In the genomic region with DNA sequence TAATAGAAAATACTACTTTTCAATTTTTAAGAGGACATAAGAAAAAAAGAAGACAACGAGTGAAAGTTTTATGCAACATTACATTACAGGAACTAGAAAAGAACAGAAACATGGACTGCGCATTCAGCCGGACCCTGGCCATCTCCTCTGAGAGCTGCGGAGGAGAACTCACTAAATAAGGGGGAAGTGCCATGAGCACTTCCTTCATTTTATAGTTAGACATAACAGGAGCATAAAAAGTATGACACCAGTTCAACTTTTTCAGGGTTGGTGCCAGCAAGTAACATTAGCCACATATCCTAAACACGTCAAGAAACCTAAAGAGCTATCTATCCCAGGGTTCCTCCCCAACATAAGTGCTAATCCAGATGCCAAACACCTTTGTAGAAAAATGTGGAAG, we compare ENCODE assay signal across 11 cellular contexts.
DNase-seq lines count a peak whose midpoint lies in the region; ATAC-seq and TF ChIP-seq lines count a peak whose summit lies in the region.
"Had no signal": no experiment of that assay in that cellular context is flagged by ENCODE, and none has a peak within 500 bp of the region (broad histone marks: within the 10 kb centered on the region; RNA-seq: fewer than 3 reads in every experiment).

No MANE protein-coding gene starts in this region.

- peaks cover 29 to 53% (median 37%) of the 10 kb centered on the region in 4 donors for H3K4me1 Mint-ChIP-seq in CD4-positive, alpha-beta memory T cell
- H3K4me1 Mint-ChIP-seq in osteocyte (ENCODE audit: unreplicated experiment), result peaks cover 37% of the 10 kb centered on the region

- peaks cover 0 to 10% of the 10 kb centered on the region in 2 donors for H3K36me3 Mint-ChIP-seq in CD4-positive, alpha-beta memory T cell
- peaks cover 9% of the 10 kb centered on the region for H3K36me3 Mint-ChIP-seq in osteocyte (ENCODE audit: unreplicated experiment)

- no peaks in the 10 kb centered on the region for H4K20me1 ChIP-seq in OCI-LY1 (ENCODE audit: insufficient read depth, low read length)

- no peaks in the 10 kb centered on the region for H3K9me3 Mint-ChIP-seq in CD4-positive, alpha-beta memory T cell
- H3K9me3 Mint-ChIP-seq in osteocyte (ENCODE audit: unreplicated experiment), result no peaks in the 10 kb centered on the region

- TF ChIP-seq EP300 in ovary (IDR thresholded peaks at IDR 0.05), result no peak

- H3K27me3 Mint-ChIP-seq in CD4-positive, alpha-beta memory T cell, result no peaks in the 10 kb centered on the region
- no peaks in the 10 kb centered on the region for H3K27me3 Mint-ChIP-seq in osteocyte (ENCODE audit: unreplicated experiment)

- no peak overlapping the region for H2AFZ ChIP-seq in OCI-LY1 (ENCODE audit: low read length)

- H3K36me3 ChIP-seq in CD4-positive, alpha-beta memory T cell (ENCODE audit: insufficient read depth, low read length), result no peaks in the 10 kb centered on the region
- H3K36me3 ChIP-seq in OCI-LY1 (ENCODE audit: insufficient read depth, low read length) (peaks cover 6% of the 10 kb centered on the region; the same call in 1 of the 2 replicates), esophagus squamous epithelium (no peaks in the 10 kb centered on the region), ovary (no peaks in the 10 kb centered on the region)

- H3K27me3 ChIP-seq in CD4-positive, alpha-beta memory T cell (ENCODE audit: insufficient read depth, low read length), result no peaks in the 10 kb centered on the region
- no peaks in the 10 kb centered on the region for H3K27me3 ChIP-seq in OCI-LY1 (ENCODE audit: insufficient read depth, low read length)
- no peaks in the 10 kb centered on the region for H3K27me3 ChIP-seq in esophagus squamous epithelium
- H3K27me3 ChIP-seq in ovary, result no peaks in the 10 kb centered on the region

- TF ChIP-seq CTCF in OCI-LY1 (IDR thresholded peaks at IDR 0.05; ENCODE audit: low read length) (no peak), esophagus squamous epithelium (IDR thresholded peaks at IDR 0.05) (no peak), osteocyte (IDR thresholded peaks at IDR 0.05) (no peak), ovary (IDR thresholded peaks at IDR 0.05) (no peak)

- CTCF ChIA-PET in CD4-positive, alpha-beta memory T cell (lab: Charles Lee; ENCODE audit: partially characterized antibody), result interaction anchor here (1.1 to 3.6 kb wide), 3 partner anchors 17 to 74 kb away, joined by 3 to 12 read pairs (median 3); no protein-coding TSS in a partner anchor

- peak overlapping the region in 5 of 7 donors; percentile 37 to 98 (median 96) for H3K27ac Mint-ChIP-seq in CD4-positive, alpha-beta memory T cell
- peak overlapping the region; percentile 85 for H3K27ac Mint-ChIP-seq in osteocyte (ENCODE audit: unreplicated experiment)

- peaks cover 11% of the 10 kb centered on the region; the same call in 1 of the 2 replicates for H3F3A ChIP-seq in OCI-LY1 (ENCODE audit: insufficient read depth, low read length)

- peak in 1 of 4 donors; percentile 30 for TF ChIP-seq POLR2A in esophagus squamous epithelium (IDR thresholded peaks at IDR 0.05)
- no peak for TF ChIP-seq POLR2A in ovary (IDR thresholded peaks at IDR 0.05)
- TF ChIP-seq POLR2A in GM18505 (IDR thresholded peaks at IDR 0.05; ENCODE audit: borderline replicate concordance, extremely low read depth, insufficient read depth, insufficient read length), result no peak

- peaks cover 37% of the 10 kb centered on the region for H3K4me1 ChIP-seq in CD4-positive, alpha-beta memory T cell (ENCODE audit: insufficient read depth, low read length)
- H3K4me1 ChIP-seq in OCI-LY1 (ENCODE audit: insufficient read depth, low read length, severe bottlenecking) (peaks cover 96% of the 10 kb centered on the region), esophagus squamous epithelium (peaks cover 12 to 48% (median 26%) of the 10 kb centered on the region in 3 donors), ovary (ENCODE audit: insufficient read depth) (peaks cover 2% of the 10 kb centered on the region)

- WGBS in esophagus squamous epithelium, 2 donors, result 65 to 77% methylated on average over 5 of the region's 5 CpGs
- WGBS in ovary, 3 donors, result 63 to 88% (median 83%) methylated on average over 5 of the region's 5 CpGs

- peak overlapping the region; percentile 63 for H3K9ac ChIP-seq in OCI-LY1 (ENCODE audit: low read length)

- POLR2A ChIA-PET in CD4-positive, alpha-beta memory T cell (lab: Charles Lee; ENCODE audit: partially characterized antibody), result interaction anchor here (0.7 to 11.1 kb wide), 6 partner anchors 18 to 123 kb away, joined by 3 to 172 read pairs (median 10); partner anchors contain the start of gene SERTAD2

- DNase-seq in CD4-positive, alpha-beta memory T cell, result no peak
- no peak for DNase-seq in esophagus squamous epithelium (lab: John Stamatoyannopoulos, UW)
- no peak for DNase-seq in osteocyte (ENCODE audit: extremely low spot score, unreplicated experiment)
- DNase-seq in SHP77 (lab: John Stamatoyannopoulos, UW), result no peak
- DNase-seq in ovary, result no peak
- DNase-seq: HCEC 1CT; NCI-H2029 treated with DMSO at 0.1 percent for 48 hours; stimulated activated CD4-positive, alpha-beta T cell treated with anti-CD3 and anti-CD28 coated beads, Interleukin-4, amount 100 ng/mL, for 24 hours had no signal

- no peak overlapping the region for H3K4me3 ChIP-seq in CD4-positive, alpha-beta memory T cell (ENCODE audit: low read length in 2 of 2)
- H3K4me3 ChIP-seq in OCI-LY1 (ENCODE audit: low read depth, low read length, poor library complexity, severe bottlenecking) (peak overlapping the region; percentile 52), esophagus squamous epithelium (no peak overlapping the region), ovary (no peak overlapping the region)

- peak overlapping the region; percentile 68 for H3K4me2 ChIP-seq in OCI-LY1 (ENCODE audit: low read length)

- no peaks in the 10 kb centered on the region for H3K9me2 ChIP-seq in OCI-LY1 (ENCODE audit: low read depth, low read length)

- ATAC-seq in HG03135 (IDR thresholded peaks at IDR 0.05; ENCODE audit: unreplicated experiment) (no peak), GM18505 (IDR thresholded peaks at IDR 0.05; ENCODE audit: unreplicated experiment) (no peak)

- peak overlapping the region in 4 of 8 donors; percentile 9 to 91 (median 74) for H3K4me3 Mint-ChIP-seq in CD4-positive, alpha-beta memory T cell
- no peak overlapping the region for H3K4me3 Mint-ChIP-seq in osteocyte (ENCODE audit: unreplicated experiment)

- H3K79me2 ChIP-seq in OCI-LY1 (ENCODE audit: insufficient read depth, low read length), result peaks cover 16% of the 10 kb centered on the region; the same call in 1 of the 2 replicates

- H3K27ac ChIP-seq in CD4-positive, alpha-beta memory T cell (ENCODE audit: low read depth, low read length), result no peak overlapping the region
- H3K27ac ChIP-seq in OCI-LY1 (ENCODE audit: low read depth, low read length, poor library complexity, severe bottlenecking), result peak overlapping the region; percentile 99
- peak overlapping the region in 3 of 4 donors; percentile 58 to 82 (median 68) for H3K27ac ChIP-seq in esophagus squamous epithelium
- H3K27ac ChIP-seq in ovary, result peak overlapping the region in 1 of 2 donors; percentile 74

- no peaks in the 10 kb centered on the region for H3K9me3 ChIP-seq in CD4-positive, alpha-beta memory T cell (ENCODE audit: control insufficient read depth in 1 of 2, low read length in 2 of 2)
- H3K9me3 ChIP-seq in OCI-LY1 (ENCODE audit: low read length) (no peaks in the 10 kb centered on the region), esophagus squamous epithelium (no peaks in the 10 kb centered on the region), ovary (no peaks in the 10 kb centered on the region)

- intact Hi-C loops in CD4-positive, alpha-beta memory T cell (cut with micrococcal nuclease), result loop anchor here (2.0 kb wide), 2 partner anchors 35 to 77 kb away; no protein-coding TSS in a partner anchor
- intact Hi-C loops in esophagus squamous epithelium (cut with DNase I) (no loop called here), ovary (cut with DNase I) (no loop called here)
